Comparison of ENCODE assay signal across 1 cellular context in genomic region chr11:125939081-125939521, GRCh38.
TF ChIP-seq lines count a peak whose summit lies in the region.

No MANE protein-coding gene starts in this region.

TF ChIP-seq in H1, 55 proteins besides CTCF, POLR2A, EP300 and RAD21:
- TF ChIP-seq CEBPB (IDR thresholded peaks at IDR 0.05; ENCODE audit: low read depth, low read length) (no peak), HDAC2 (IDR thresholded peaks at IDR 0.05; ENCODE audit: borderline replicate concordance in 1 of 2, low read depth in 2 of 2, low read length in 2 of 2) (no peak), GABPA (IDR thresholded peaks at IDR 0.05; ENCODE audit: borderline replicate concordance, insufficient read depth, low read length) (no peak), TAF7 (optimal IDR thresholded peaks at IDR 0.05; ENCODE audit: borderline replicate concordance, low read depth, low read length) (no peak), SUZ12 (IDR thresholded peaks at IDR 0.05; ENCODE audit: low read length) (no peak), TCF12 (IDR thresholded peaks at IDR 0.05; ENCODE audit: low read depth, low read length) (no peak), SIX5 (IDR thresholded peaks at IDR 0.05; ENCODE audit: low read depth, low read length) (no peak), CBX5 (IDR thresholded peaks at IDR 0.05; ENCODE audit: low read depth, low read length) (no peak)
TF ChIP-seq in H1: peak in this region for 0.
